Comparison of ENCODE assay signal across 8 cellular contexts in the genomic region with DNA sequence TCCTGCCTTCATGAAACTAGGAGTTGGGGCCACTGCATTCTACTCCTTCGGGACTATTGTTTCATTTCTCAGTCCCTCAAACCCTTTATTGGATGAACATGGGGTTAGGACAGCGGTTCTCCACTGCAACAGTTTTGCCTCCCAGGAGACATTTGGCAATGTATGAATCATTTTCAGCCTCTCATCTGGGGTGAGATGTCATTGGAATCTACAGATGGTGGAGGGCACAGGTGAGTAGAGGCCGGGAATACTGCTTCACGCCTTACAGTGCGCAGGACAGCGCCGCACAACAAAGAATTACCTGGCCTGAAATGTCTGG. TPM values are rescaled to one million over a fixed set of nuclear protein-coding genes. Genes with fewer than 3 reads are reported as not detected.
DNase-seq lines count a peak whose midpoint lies in the region; ATAC-seq and TF ChIP-seq lines count a peak whose summit lies in the region.

No MANE protein-coding gene starts in this region.

- no peaks in the 10 kb centered on the region for H3K36me3 Mint-ChIP-seq in CD4-positive, CD25-positive, alpha-beta regulatory T cell
- H3K36me3 Mint-ChIP-seq in endodermal cell (ENCODE audit: low read depth): peaks cover 9% of the 10 kb centered on the region

- no peak overlapping the region for H2BK5ac ChIP-seq in neuronal stem cell (ENCODE audit: low read length)

- peak overlapping the region; percentile 73 for H3K27ac ChIP-seq in CD4-positive, CD25-positive, alpha-beta regulatory T cell (ENCODE audit: insufficient read depth, low read length, poor library complexity, severe bottlenecking)
- H3K27ac ChIP-seq in PC-9 (peak overlapping the region; percentile 90), endodermal cell (ENCODE audit: low read depth, low read length) (peak overlapping the region; percentile 68), neuronal stem cell (replicated peaks; ENCODE audit: low read length) (peak overlapping the region; percentile 65)

- H3K4ac ChIP-seq in neuronal stem cell (ENCODE audit: low read length): no peak overlapping the region

- no peak overlapping the region for H3K18ac ChIP-seq in neuronal stem cell (ENCODE audit: low read length)

- peak overlapping the region; percentile 57 for H3K9ac ChIP-seq in endodermal cell (ENCODE audit: extremely low read depth, low read length, poor library complexity, severe bottlenecking)
- H3K9ac ChIP-seq in neuronal stem cell (ENCODE audit: low read depth, low read length, poor library complexity): no peak overlapping the region

- no peak overlapping the region for H3K23ac ChIP-seq in neuronal stem cell (ENCODE audit: low read depth, low read length, poor library complexity)

- peaks cover 0 to 4% (median 0%) of the 10 kb centered on the region in 7 donors for H3K9me3 Mint-ChIP-seq in CD4-positive, CD25-positive, alpha-beta regulatory T cell
- peaks cover 8% of the 10 kb centered on the region for H3K9me3 Mint-ChIP-seq in endodermal cell

- intact Hi-C loops in PC-9 (cut with micrococcal nuclease; ENCODE audit: unreplicated experiment): no loop called here

- BruUV-seq in PC-9 (replicated peaks; lab: Mats Ljungman, UMichigan): TSS peak; percentile 97

- H2BK15ac ChIP-seq in neuronal stem cell (ENCODE audit: low read length): no peak overlapping the region

- CTCF ChIA-PET in PC-9 (lab: Charles Lee): no interaction called here

- no peak overlapping the region for H2BK120ac ChIP-seq in neuronal stem cell (ENCODE audit: low read depth, low read length)

- H3K4me2 ChIP-seq in PC-9 (peak overlapping the region; percentile 82), neuronal stem cell (ENCODE audit: insufficient read depth, low read length, poor library complexity, severe bottlenecking) (peak overlapping the region; percentile 38)

- H3K27me3 Mint-ChIP-seq in CD4-positive, CD25-positive, alpha-beta regulatory T cell: peaks cover 4% of the 10 kb centered on the region
- no peaks in the 10 kb centered on the region for H3K27me3 Mint-ChIP-seq in endodermal cell (ENCODE audit: insufficient read depth)

- POLR2A ChIA-PET in PC-9 (lab: Charles Lee; ENCODE audit: unreplicated experiment): interaction anchor here (0.7 kb wide), 2 partner anchors 130 to 1052 kb away, joined by 3 to 4 read pairs; no protein-coding TSS in a partner anchor

- H3K9me2 ChIP-seq in PC-9 (ENCODE audit: insufficient read depth): no peaks in the 10 kb centered on the region

- TF ChIP-seq CTCF in PC-9 (conservative IDR thresholded peaks at IDR 0.05) (no peak), endodermal cell (conservative IDR thresholded peaks at IDR 0.05) (no peak)

- no peak for ATAC-seq in CD4-positive, CD25-positive, alpha-beta regulatory T cell (ENCODE audit: low read depth in 2 of 2)
- no peak for ATAC-seq in GM21515 (IDR thresholded peaks at IDR 0.05; ENCODE audit: unreplicated experiment)

- no peaks in the 10 kb centered on the region for H3K27me3 ChIP-seq in CD4-positive, CD25-positive, alpha-beta regulatory T cell (ENCODE audit: control insufficient read depth, insufficient read depth, low read length)
- H3K27me3 ChIP-seq in PC-9 (ENCODE audit: insufficient read depth, low read depth): no peaks in the 10 kb centered on the region
- H3K27me3 ChIP-seq in endodermal cell (ENCODE audit: control insufficient read depth, insufficient read depth, low read length, poor library complexity, severe bottlenecking): no peaks in the 10 kb centered on the region
- no peaks in the 10 kb centered on the region for H3K27me3 ChIP-seq in neuronal stem cell (ENCODE audit: control insufficient read depth in 3 of 3, insufficient read depth in 3 of 3, low read depth in 1 of 3, low read length in 3 of 3)

- H2AK5ac ChIP-seq in neuronal stem cell (ENCODE audit: low read depth, low read length): no peak overlapping the region

- no peak overlapping the region for H4K8ac ChIP-seq in neuronal stem cell (ENCODE audit: low read depth, low read length)

- H2AFZ ChIP-seq in PC-9 (peak overlapping the region; percentile 96), neuronal stem cell (ENCODE audit: low read length) (peak overlapping the region; percentile 83)

- H3K14ac ChIP-seq in neuronal stem cell (ENCODE audit: low read length): no peak overlapping the region

- H3K36me3 ChIP-seq in CD4-positive, CD25-positive, alpha-beta regulatory T cell (ENCODE audit: control insufficient read depth, insufficient read depth, low read length): no peaks in the 10 kb centered on the region
- H3K36me3 ChIP-seq in PC-9 (ENCODE audit: low read depth) (peaks cover 3% of the 10 kb centered on the region; the same call in 1 of the 2 replicates), endodermal cell (ENCODE audit: control insufficient read depth, insufficient read depth, low read length) (no peaks in the 10 kb centered on the region), neuronal stem cell (replicated peaks in 1 of 2; ENCODE audit: control insufficient read depth in 2 of 2, insufficient read depth in 2 of 2, low read length in 2 of 2) (no peaks in the 10 kb centered on the region)

- H4K91ac ChIP-seq in neuronal stem cell (ENCODE audit: low read depth, low read length, poor library complexity): no peak overlapping the region

- WGBS in endodermal cell (ENCODE audit: insufficient coverage in 1 of 2, insufficient read length in 1 of 2), 2 experiments: 83 to 94% methylated on average over 6 to 7 of the region's 7 CpGs
- no CpG with 5 or more reads among the region's 7 CpGs for WGBS in neuronal stem cell (ENCODE audit: extremely low coverage in 2 of 2, insufficient read length in 2 of 2, insufficient replicate concordance in 1 of 2), 2 donors

- peaks cover 8% of the 10 kb centered on the region for H4K20me1 ChIP-seq in PC-9 (ENCODE audit: insufficient read depth)

- peaks cover 41% of the 10 kb centered on the region for H3K79me2 ChIP-seq in PC-9 (ENCODE audit: low read depth)

- peaks cover 22% of the 10 kb centered on the region for H3K4me1 ChIP-seq in CD4-positive, CD25-positive, alpha-beta regulatory T cell (ENCODE audit: control insufficient read depth, insufficient read depth, low read length, poor library complexity, severe bottlenecking)
- H3K4me1 ChIP-seq in PC-9 (replicated peaks; ENCODE audit: insufficient read depth) (peaks cover 23% of the 10 kb centered on the region), endodermal cell (ENCODE audit: control insufficient read depth, insufficient read depth, low read length) (no peaks in the 10 kb centered on the region), neuronal stem cell (ENCODE audit: control insufficient read depth in 2 of 2, insufficient read depth in 1 of 2, low read depth in 1 of 2, low read length in 2 of 2) (peaks cover 2 to 5% of the 10 kb centered on the region in 2 donors)

- H3K4me1 Mint-ChIP-seq in CD4-positive, CD25-positive, alpha-beta regulatory T cell: peaks cover 35 to 46% (median 39%) of the 10 kb centered on the region in 4 donors
- peaks cover 18% of the 10 kb centered on the region for H3K4me1 Mint-ChIP-seq in endodermal cell

- H3K4me3 ChIP-seq in CD4-positive, CD25-positive, alpha-beta regulatory T cell (ENCODE audit: low read depth, low read length): peak overlapping the region; percentile 75
- H3K4me3 ChIP-seq in PC-9 (peak overlapping the region; percentile 71), endodermal cell (ENCODE audit: low read length) (peak overlapping the region; percentile 59), neuronal stem cell (ENCODE audit: low read length in 2 of 2) (peak overlapping the region; percentile 63 to 72)

- H3K9me3 ChIP-seq in CD4-positive, CD25-positive, alpha-beta regulatory T cell (ENCODE audit: control insufficient read depth in 2 of 2, low read length in 2 of 2): no peaks in the 10 kb centered on the region
- H3K9me3 ChIP-seq in PC-9 (ENCODE audit: insufficient read depth, low read depth): no peaks in the 10 kb centered on the region
- no peaks in the 10 kb centered on the region for H3K9me3 ChIP-seq in endodermal cell (ENCODE audit: control insufficient read depth, low read length)
- no peaks in the 10 kb centered on the region for H3K9me3 ChIP-seq in neuronal stem cell (replicated peaks in 1 of 2; ENCODE audit: control insufficient read depth in 2 of 2, insufficient read depth in 1 of 2, low read depth in 1 of 2, low read length in 2 of 2)

- no peak overlapping the region for H2BK12ac ChIP-seq in neuronal stem cell (ENCODE audit: low read length)

- H3F3A ChIP-seq in PC-9 (ENCODE audit: insufficient read depth, low read depth): peaks cover 15% of the 10 kb centered on the region

- no peak for DNase-seq in CD4-positive, CD25-positive, alpha-beta regulatory T cell
- DNase-seq in PC-9 (no peak), endodermal cell (no peak), neuronal stem cell (ENCODE audit: low spot score) (no peak), NCI-H2029 (lab: John Stamatoyannopoulos, UW) (no peak), cortex of kidney (lab: John Stamatoyannopoulos, UW) (no peak)
- no peak for DNase-seq in stimulated activated CD4-positive, alpha-beta T cell treated with anti-CD3 and anti-CD28 coated beads, Interleukin-15, amount 100 ng/mL, for 24 hours

- peak overlapping the region; percentile 90 to 96 (median 90) for H3K27ac Mint-ChIP-seq in CD4-positive, CD25-positive, alpha-beta regulatory T cell
- peak overlapping the region; percentile 97 for H3K27ac Mint-ChIP-seq in endodermal cell

- no peaks in the 10 kb centered on the region for H3K79me1 ChIP-seq in neuronal stem cell (ENCODE audit: low read depth, low read length)

- peak overlapping the region; percentile 84 to 92 (median 91) for H3K4me3 Mint-ChIP-seq in CD4-positive, CD25-positive, alpha-beta regulatory T cell
- peak overlapping the region; percentile 95 for H3K4me3 Mint-ChIP-seq in endodermal cell

RNA-seq across cellular contexts. Expression of a gene that starts 0.6 kb away (rescaled TPM):
- total RNA-seq in CD4-positive, CD25-positive, alpha-beta regulatory T cell: 7.9 TPM
- 10 to 100 TPM; 13.7 to 14.2 (median 13.9) TPM for polyA plus RNA-seq in CD4-positive, CD25-positive, alpha-beta regulatory T cell
- total RNA-seq in PC-9 (2021): 43.2 and 45.2 TPM in 2 replicates
- total RNA-seq in endodermal cell: 10 to 100 TPM; 68.4 to 78.2 TPM
- 26.7 TPM for polyA plus RNA-seq in endodermal cell (2013, experiment 1 of 2)
- 23.9 TPM for polyA plus RNA-seq in endodermal cell (2013, experiment 2 of 2)
- 28.3 TPM for polyA plus RNA-seq in neuronal stem cell (2013, experiment 1 of 2)
- 26.1 TPM for polyA plus RNA-seq in neuronal stem cell (2013, experiment 2 of 2)
